ENCODE assay signal across 8 cellular contexts in genomic region chr12:69330475-69331473, GRCh38. TPM values are rescaled to one million over a fixed set of nuclear protein-coding genes. Genes with fewer than 3 reads are reported as not detected.
DNase-seq lines count a peak whose midpoint lies in the region; ATAC-seq and TF ChIP-seq lines count a peak whose summit lies in the region.

No MANE protein-coding gene starts in this region.

- intact Hi-C loops in ascending aorta (cut with DNase I): no loop called here

- TF ChIP-seq CTCF in ascending aorta (IDR thresholded peaks at IDR 0.05): no peak

- H3K4me3 ChIP-seq in ascending aorta: peak overlapping the region; percentile 56 to 59

- no peak overlapping the region for H3K27ac ChIP-seq in ascending aorta

- H3K4me1 ChIP-seq in ascending aorta: no peaks in the 10 kb centered on the region

- no peaks in the 10 kb centered on the region for H3K9me3 ChIP-seq in ascending aorta

- H3K36me3 ChIP-seq in ascending aorta: no peaks in the 10 kb centered on the region

- H3K27me3 ChIP-seq in ascending aorta: no peaks in the 10 kb centered on the region

- peak; percentile 69 for ATAC-seq in HG03097 (IDR thresholded peaks at IDR 0.05; ENCODE audit: low FRiP score, unreplicated experiment)

- peak; percentile 27 to 58 for DNase-seq in NCI-H2081 (lab: John Stamatoyannopoulos, UW)
- DNase-seq in NCI-H2081 treated with DMSO at 0.1 percent for 48 hours (lab: John Stamatoyannopoulos, UW): no peak
- peak; percentile 37 for DNase-seq in T follicular helper cell (ENCODE audit: low read depth)
- DNase-seq in ascending aorta (ENCODE audit: low spot score in 2 of 2): peak in 1 of 2 donors; percentile 66
- DNase-seq in islet precursor cell: peak; percentile 79
- DNase-seq in stimulated activated CD4-positive, alpha-beta T cell treated with anti-CD3 and anti-CD28 coated beads, Interleukin-1b, Interleukin-23, amount 100 ng/mL, for 4 hours (ENCODE audit: low read depth in 2 of 2): peak; percentile 25 to 32
- DNase-seq in 8988T: no peak

RNA-seq across cellular contexts. Expression of gene LYZ, which starts 17.4 kb away (rescaled TPM):
- 4.5 TPM for total RNA-seq in ascending aorta

RNA-seq across cellular contexts. Expression of gene YEATS4, which starts 28.8 kb away (rescaled TPM):
- 4.3 TPM for total RNA-seq in ascending aorta

Comparison
In these comparisons a context has a peak if more than half of its experiments do, and no peak if none do; other contexts are left out.
1. DNase-seq: peak in NCI-H2081 (2 of 2), T follicular helper cell (single experiment), islet precursor cell (single experiment) and stimulated activated CD4-positive, alpha-beta T cell treated with anti-CD3 and anti-CD28 coated beads, Interleukin-1b, Interleukin-23, amount 100 ng/mL, for 4 hours (2 of 2); none in NCI-H2081 treated with DMSO at 0.1 percent for 48 hours (single experiment) and 8988T (single experiment).